Comparison of ENCODE assay signal across 8 cellular contexts in genomic region chr1:77900687-77901293, GRCh38. TPM values are rescaled to one million over a fixed set of nuclear protein-coding genes. Genes with fewer than 3 reads are reported as not detected.
DNase-seq lines count a peak whose midpoint lies in the region; ATAC-seq and TF ChIP-seq lines count a peak whose summit lies in the region.

No MANE protein-coding gene starts in this region.

- CTCF ChIA-PET in activated CD4-positive, alpha-beta T cell treated with anti-CD3 and anti-CD28 coated beads, Interleukin-2, amount 10 ng/mL, durations not matched to agents 7 days and 5 days (lab: Charles Lee): no interaction called here

- no peak overlapping the region for H3K4me2 ChIP-seq in osteoblast (ENCODE audit: insufficient read depth, low read length)

- peaks cover 4% of the 10 kb centered on the region for H3K27me3 Mint-ChIP-seq in activated CD4-positive, alpha-beta T cell treated with anti-CD3 and anti-CD28 coated beads, Interleukin-2, amount 10 ng/mL, durations not matched to agents 7 days and 5 days

- H3K36me3 Mint-ChIP-seq in activated CD4-positive, alpha-beta T cell treated with anti-CD3 and anti-CD28 coated beads, Interleukin-2, amount 10 ng/mL, durations not matched to agents 7 days and 5 days (ENCODE audit: low read depth): no peaks in the 10 kb centered on the region

- peak; percentile 15 for DNase-seq in activated CD4-positive, alpha-beta T cell treated with anti-CD3 and anti-CD28 coated beads, Interleukin-2, amount 10 ng/mL, durations not matched to agents 7 days and 5 days
- DNase-seq in activated CD4-positive, alpha-beta T cell treated with anti-CD3 and anti-CD28 coated beads, Interleukin-2, amount 50 U/mL, for 4 hours: no peak
- DNase-seq in LoVo (ENCODE audit: low spot score) (peak; percentile 29), fibroblast of villous mesenchyme (ENCODE audit: low read depth) (peak; percentile 71), osteoblast (ENCODE audit: insufficient read length, low spot score, missing footprints) (peak; percentile 53), activated gamma-delta T cell (lab: John Stamatoyannopoulos, UW) (no peak)
- no peak for DNase-seq in stimulated activated CD4-positive, alpha-beta T cell treated with anti-CD3 and anti-CD28 coated beads, Interleukin-4, amount 100 ng/mL, for 4 hours

- no peaks in the 10 kb centered on the region for H3K27me3 ChIP-seq in osteoblast (ENCODE audit: insufficient read depth, low read length)

- H3K4me1 ChIP-seq in osteoblast (ENCODE audit: insufficient read depth, low read length): peaks cover 6% of the 10 kb centered on the region

- H3K4me3 ChIP-seq in fibroblast of villous mesenchyme (ENCODE audit: low read depth, low read length): no peak overlapping the region
- no peak overlapping the region for H3K4me3 ChIP-seq in osteoblast (ENCODE audit: insufficient read depth, low read length)

- no peaks in the 10 kb centered on the region for H3K36me3 ChIP-seq in osteoblast (ENCODE audit: insufficient read depth, low read length)

- no peaks in the 10 kb centered on the region for H3K4me1 Mint-ChIP-seq in activated CD4-positive, alpha-beta T cell treated with anti-CD3 and anti-CD28 coated beads, Interleukin-2, amount 10 ng/mL, durations not matched to agents 7 days and 5 days

- POLR2A ChIA-PET in activated CD4-positive, alpha-beta T cell treated with anti-CD3 and anti-CD28 coated beads, Interleukin-2, amount 10 ng/mL, durations not matched to agents 7 days and 5 days (lab: Charles Lee): no interaction called here

- H3K27ac Mint-ChIP-seq in activated CD4-positive, alpha-beta T cell treated with anti-CD3 and anti-CD28 coated beads, Interleukin-2, amount 10 ng/mL, durations not matched to agents 7 days and 5 days: no peak overlapping the region

- peaks cover 67% of the 10 kb centered on the region for H3K79me2 ChIP-seq in osteoblast (ENCODE audit: insufficient read depth, low read length)

- no peaks in the 10 kb centered on the region for H3K9me3 Mint-ChIP-seq in activated CD4-positive, alpha-beta T cell treated with anti-CD3 and anti-CD28 coated beads, Interleukin-2, amount 10 ng/mL, durations not matched to agents 7 days and 5 days

- H3K9me3 ChIP-seq in osteoblast (ENCODE audit: low read depth, low read length): no peaks in the 10 kb centered on the region

- H4K20me1 ChIP-seq in osteoblast (ENCODE audit: insufficient read depth, low read length): peaks cover 26% of the 10 kb centered on the region

- H3K4me3 Mint-ChIP-seq in activated CD4-positive, alpha-beta T cell treated with anti-CD3 and anti-CD28 coated beads, Interleukin-2, amount 10 ng/mL, durations not matched to agents 7 days and 5 days: no peak overlapping the region

- no peak overlapping the region for H2AFZ ChIP-seq in osteoblast (ENCODE audit: low read length)

- H3K27ac ChIP-seq in osteoblast (ENCODE audit: low read depth, low read length): no peak overlapping the region

- TF ChIP-seq CTCF in fibroblast of villous mesenchyme (IDR thresholded peaks at IDR 0.05; ENCODE audit: insufficient read depth, low read depth, low read length) (peak; percentile 86), osteoblast (IDR thresholded peaks at IDR 0.05; ENCODE audit: extremely low read depth, low read depth, low read length) (peak; percentile 66)

- peak; percentile 96 for ATAC-seq in SK-N-SH treated with all-trans-retinoic acid at 6 μM for 48 hours

TF ChIP-seq in SK-N-SH treated with all-trans-retinoic acid at 6 μM for 48 hours, 23 proteins besides CTCF, POLR2A, EP300 and RAD21:
- TF ChIP-seq GLIS3 (CRISPR knock-in tag; IDR thresholded peaks at IDR 0.05) (no peak), PPARA (CRISPR knock-in tag; IDR thresholded peaks at IDR 0.05; ENCODE audit: borderline replicate concordance) (no peak), RARB (CRISPR knock-in tag; IDR thresholded peaks at IDR 0.05) (no peak), ESRRG (CRISPR knock-in tag; IDR thresholded peaks at IDR 0.05) (no peak)
- TF ChIP-seq, protein P1, sequence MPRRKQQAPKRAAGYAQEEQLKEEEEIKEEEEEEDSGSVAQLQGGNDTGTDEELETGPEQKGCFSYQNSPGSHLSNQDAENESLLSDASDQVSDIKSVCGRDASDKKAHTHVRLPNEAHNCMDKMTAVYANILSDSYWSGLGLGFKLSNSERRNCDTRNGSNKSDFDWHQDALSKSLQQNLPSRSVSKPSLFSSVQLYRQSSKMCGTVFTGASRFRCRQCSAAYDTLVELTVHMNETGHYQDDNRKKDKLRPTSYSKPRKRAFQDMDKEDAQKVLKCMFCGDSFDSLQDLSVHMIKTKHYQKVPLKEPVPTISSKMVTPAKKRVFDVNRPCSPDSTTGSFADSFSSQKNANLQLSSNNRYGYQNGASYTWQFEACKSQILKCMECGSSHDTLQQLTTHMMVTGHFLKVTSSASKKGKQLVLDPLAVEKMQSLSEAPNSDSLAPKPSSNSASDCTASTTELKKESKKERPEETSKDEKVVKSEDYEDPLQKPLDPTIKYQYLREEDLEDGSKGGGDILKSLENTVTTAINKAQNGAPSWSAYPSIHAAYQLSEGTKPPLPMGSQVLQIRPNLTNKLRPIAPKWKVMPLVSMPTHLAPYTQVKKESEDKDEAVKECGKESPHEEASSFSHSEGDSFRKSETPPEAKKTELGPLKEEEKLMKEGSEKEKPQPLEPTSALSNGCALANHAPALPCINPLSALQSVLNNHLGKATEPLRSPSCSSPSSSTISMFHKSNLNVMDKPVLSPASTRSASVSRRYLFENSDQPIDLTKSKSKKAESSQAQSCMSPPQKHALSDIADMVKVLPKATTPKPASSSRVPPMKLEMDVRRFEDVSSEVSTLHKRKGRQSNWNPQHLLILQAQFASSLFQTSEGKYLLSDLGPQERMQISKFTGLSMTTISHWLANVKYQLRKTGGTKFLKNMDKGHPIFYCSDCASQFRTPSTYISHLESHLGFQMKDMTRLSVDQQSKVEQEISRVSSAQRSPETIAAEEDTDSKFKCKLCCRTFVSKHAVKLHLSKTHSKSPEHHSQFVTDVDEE (CRISPR knock-in tag; IDR thresholded peaks at IDR 0.05): no peak
TF ChIP-seq in SK-N-SH treated with all-trans-retinoic acid at 6 μM for 48 hours: peak in this region for 0.

RNA-seq across cellular contexts. Expression of gene NEXN, which starts 12.4 kb away (rescaled TPM):
- total RNA-seq in activated CD4-positive, alpha-beta T cell treated with anti-CD3 and anti-CD28 coated beads, Interleukin-2, amount 10 ng/mL, durations not matched to agents 7 days and 5 days: 1 to 10 TPM; 5.3 to 5.7 TPM
- 16.8 and 19.3 TPM in 2 replicates for total RNA-seq in fibroblast of villous mesenchyme
- 6.9 and 7.7 TPM in 2 replicates for total RNA-seq in osteoblast

Comparison
In these comparisons a context has a peak if more than half of its experiments do, and no peak if none do; other contexts are left out.
1. DNase-seq: peak in activated CD4-positive, alpha-beta T cell treated with anti-CD3 and anti-CD28 coated beads, Interleukin-2, amount 10 ng/mL, durations not matched to agents 7 days and 5 days (single experiment), LoVo (single experiment), fibroblast of villous mesenchyme (single experiment) and osteoblast (single experiment); none in activated CD4-positive, alpha-beta T cell treated with anti-CD3 and anti-CD28 coated beads, Interleukin-2, amount 50 U/mL, for 4 hours (0 of 2), stimulated activated CD4-positive, alpha-beta T cell treated with anti-CD3 and anti-CD28 coated beads, Interleukin-4, amount 100 ng/mL, for 4 hours (0 of 2) and activated gamma-delta T cell (single experiment).